ENCODE assay signal across 17 cellular contexts in genomic region chr16:87186876-87187533, GRCh38.
"Had no signal": no experiment of that assay in that cellular context is flagged by ENCODE, and none has a peak within 500 bp of the region (broad histone marks: within the 10 kb centered on the region; RNA-seq: fewer than 3 reads in every experiment).

No MANE protein-coding gene starts in this region.

- H3K27me3 Mint-ChIP-seq: memory B cell; naive thymus-derived CD8-positive, alpha-beta T cell; stimulated activated memory B cell treated with anti-CD40 and anti-IgM and Interleukin-4, amounts not matched to agents 10 μg/mL and 1 μg/mL and 100 μg/mL, for 72 hours had no signal

- H3K36me3 Mint-ChIP-seq: memory B cell; stimulated activated memory B cell treated with anti-CD40 and anti-IgM and Interleukin-4, amounts not matched to agents 10 μg/mL and 1 μg/mL and 100 μg/mL, for 72 hours had no signal

- H3K4me3 Mint-ChIP-seq: memory B cell; naive thymus-derived CD8-positive, alpha-beta T cell; stimulated activated memory B cell treated with anti-CD40 and anti-IgM and Interleukin-4, amounts not matched to agents 10 μg/mL and 1 μg/mL and 100 μg/mL, for 72 hours had no signal

- ATAC-seq: body of pancreas; foreskin keratinocyte; left ventricle myocardium superior; naive thymus-derived CD8-positive, alpha-beta T cell; pancreas; stimulated activated memory B cell treated with anti-CD40 and anti-IgM and Interleukin-4, amounts not matched to agents 10 μg/mL and 1 μg/mL and 100 μg/mL, for 72 hours had no signal

- H3K27ac ChIP-seq: body of pancreas, colonic mucosa, foreskin keratinocyte, pancreas, SJSA1 had no signal

- H3K27ac Mint-ChIP-seq: memory B cell; stimulated activated memory B cell treated with anti-CD40 and anti-IgM and Interleukin-4, amounts not matched to agents 10 μg/mL and 1 μg/mL and 100 μg/mL, for 72 hours had no signal

- H3K4me1 ChIP-seq: body of pancreas, colonic mucosa, foreskin keratinocyte, pancreas had no signal

- DNase-seq: activated effector memory CD4-positive, alpha-beta T cell treated with Interleukin-2 at 50 U/mL for 16 hours; activated naive CD4-positive, alpha-beta T cell treated with anti-CD3 and anti-CD28 coated beads, Interleukin-2, amount 50 U/mL, for 16 hours; amniotic stem cell; body of pancreas; central memory CD4-positive, alpha-beta T cell; colonic mucosa; effector CD8-positive, alpha-beta T cell; foreskin keratinocyte; kidney glomerular epithelial cell; left ventricle myocardium superior; naive thymus-derived CD8-positive, alpha-beta T cell; pancreas; SW 1271 had no signal

- H3K27me3 ChIP-seq: body of pancreas, colonic mucosa, foreskin keratinocyte, pancreas, SJSA1, tibial nerve had no signal

- H3K4me1 Mint-ChIP-seq: stimulated activated memory B cell treated with anti-CD40 and anti-IgM and Interleukin-4, amounts not matched to agents 10 μg/mL and 1 μg/mL and 100 μg/mL, for 72 hours had no signal

- H3K36me3 ChIP-seq: colonic mucosa, pancreas, SJSA1, tibial nerve had no signal

- H3K9me3 ChIP-seq: colonic mucosa, pancreas had no signal

- H3K4me3 ChIP-seq: body of pancreas, colonic mucosa, pancreas, SJSA1, tibial nerve had no signal
